ENCODE assay signal across 28 cellular contexts in genomic region chr19:3737487-3738205, GRCh38. TPM values are rescaled to one million over a fixed set of nuclear protein-coding genes. Genes with fewer than 3 reads are reported as not detected.
"Had no signal": no experiment of that assay in that cellular context is flagged by ENCODE, and none has a peak within 500 bp of the region (broad histone marks: within the 10 kb centered on the region; RNA-seq: fewer than 3 reads in every experiment).

No MANE protein-coding gene starts in this region.

- H3K36me3 ChIP-seq: breast epithelium, gastroesophageal sphincter, right atrium auricular region, suprapubic skin had no signal

- H3K27ac ChIP-seq: breast epithelium, gastroesophageal sphincter, right atrium auricular region, suprapubic skin, tibial artery, upper lobe of right lung had no signal

- H3K4me1 ChIP-seq: breast epithelium, gastroesophageal sphincter, right atrium auricular region, suprapubic skin, tibial artery, upper lobe of right lung had no signal

- H3K27me3 ChIP-seq: breast epithelium, right atrium auricular region, upper lobe of right lung had no signal

- H3K27ac Mint-ChIP-seq: activated CD4-positive, alpha-beta T cell treated with anti-CD3 and anti-CD28 coated beads for 36 hours; mesothelial cell of epicardium had no signal

- H3K27me3 Mint-ChIP-seq: activated CD4-positive, alpha-beta T cell treated with anti-CD3 and anti-CD28 coated beads for 36 hours had no signal

- DNase-seq: activated CD4-positive, alpha-beta T cell treated with anti-CD3 and anti-CD28 coated beads for 36 hours; activated CD4-positive, alpha-beta T cell treated with anti-CD3 and anti-CD28 coated beads, Interleukin-2, amount 50 U/mL, for 48 hours; activated CD4-positive, CD25-positive, alpha-beta regulatory T cell; activated naive CD4-positive, alpha-beta T cell; activated T-cell treated with anti-CD3 and anti-CD28 coated beads, Interleukin-2, amount 50 U/mL, for 48 hours; effector CD8-positive, alpha-beta T cell; hippocampal formation; kidney; left colon; naive B cell; occipital lobe; stimulated activated CD4-positive, alpha-beta T cell treated with anti-CD3 and anti-CD28 coated beads, Interleukin-15, amount 100 ng/mL, for 24 hours; stimulated activated CD4-positive, alpha-beta T cell treated with anti-CD3 and anti-CD28 coated beads, Interleukin-2, amount 100 ng/mL, for 24 hours; stimulated activated naive CD4-positive, alpha-beta T cell; T-helper 1 cell; tibial artery; upper lobe of right lung had no signal

- ATAC-seq: activated CD4-positive, alpha-beta T cell treated with anti-CD3 and anti-CD28 coated beads for 36 hours; gastroesophageal sphincter; left colon had no signal

- H3K9me3 ChIP-seq: breast epithelium, gastroesophageal sphincter, right atrium auricular region, suprapubic skin, tibial artery, upper lobe of right lung had no signal

- H3K9me3 Mint-ChIP-seq: mesothelial cell of epicardium, neural crest cell had no signal

- H3K4me3 ChIP-seq: breast epithelium, gastroesophageal sphincter, right atrium auricular region, smooth muscle cell, suprapubic skin, tibial artery, upper lobe of right lung had no signal

- H3K4me3 Mint-ChIP-seq: activated CD4-positive, alpha-beta T cell treated with anti-CD3 and anti-CD28 coated beads for 36 hours; mesothelial cell of epicardium; neural crest cell had no signal

- H3K4me1 Mint-ChIP-seq: mesothelial cell of epicardium, neural crest cell had no signal

RNA-seq across cellular contexts. Expression of gene TJP3, which starts 29.5 kb away (rescaled TPM):
- total RNA-seq: neural crest cell, occipital lobe, pulmonary artery endothelial cell had no signal

RNA-seq across cellular contexts. Expression of gene RAX2, which starts 34.4 kb away (rescaled TPM):
- total RNA-seq: activated CD4-positive, alpha-beta T cell treated with anti-CD3 and anti-CD28 coated beads for 36 hours; dermis microvascular lymphatic vessel endothelial cell; epithelial cell of proximal tubule; gastroesophageal sphincter; kidney; left colon; lower leg skin; mesothelial cell of epicardium; neural crest cell; occipital lobe; pulmonary artery endothelial cell; right atrium auricular region; smooth muscle cell; suprapubic skin; upper lobe of right lung had no signal
- polyA plus RNA-seq: smooth muscle cell had no signal
